ENCODE assay signal across 8 cellular contexts in the genomic region with DNA sequence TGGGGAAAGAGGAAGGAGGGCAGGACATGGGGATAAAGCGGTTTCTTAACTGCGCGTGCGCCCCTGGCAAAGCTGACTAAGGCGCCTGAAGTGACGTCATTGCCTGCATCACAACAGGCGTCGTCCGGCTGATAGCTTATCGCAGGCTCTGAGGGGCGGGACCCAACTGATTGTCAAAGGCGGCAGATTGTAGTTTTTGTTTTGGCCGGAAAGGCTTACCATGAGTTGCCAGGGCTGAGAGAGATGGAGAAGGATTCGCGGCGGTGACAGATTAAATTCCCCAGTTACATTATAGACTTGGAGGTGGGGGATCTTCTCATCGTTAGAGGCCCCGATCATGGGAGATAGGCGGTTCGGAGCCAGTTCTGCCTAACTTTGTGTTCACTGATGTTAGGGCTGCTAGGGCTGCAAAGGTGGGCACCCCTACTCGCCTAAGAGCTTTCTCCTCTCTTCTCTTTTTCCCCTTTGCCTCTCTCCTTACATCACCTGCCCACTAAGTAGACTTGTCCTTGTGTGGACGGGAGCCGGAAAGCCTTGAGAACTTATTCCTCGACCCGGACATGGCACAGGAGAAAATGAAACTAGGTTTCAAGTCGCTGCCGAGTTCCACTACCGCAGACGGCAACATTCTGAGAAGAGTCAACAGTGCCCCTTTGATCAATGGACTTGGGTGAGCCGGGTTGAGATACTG. TPM values are rescaled to one million over a fixed set of nuclear protein-coding genes. Genes with fewer than 3 reads are reported as not detected.
DNase-seq lines count a peak whose midpoint lies in the region; ATAC-seq, FAIRE-seq and TF ChIP-seq lines count a peak whose summit lies in the region.

No MANE protein-coding gene starts in this region.

- H3K27me3 ChIP-seq in BJ (ENCODE audit: control insufficient read depth, insufficient read depth, low read length) = no peaks in the 10 kb centered on the region
- H3K27me3 ChIP-seq in layer of hippocampus (ENCODE audit: control insufficient read depth, insufficient read depth, low read length) = no peaks in the 10 kb centered on the region

- no peak for TF ChIP-seq CTCF in BJ (IDR thresholded peaks at IDR 0.05; ENCODE audit: insufficient read depth, low read depth, low read length)

- POLR2A ChIA-PET in BJ (lab: Charles Lee) = no interaction called here

- no peaks in the 10 kb centered on the region for H3K36me3 ChIP-seq in BJ (ENCODE audit: control insufficient read depth, insufficient read depth, low read length)

- peak; percentile 91 for FAIRE-seq in colon (lab: Jason Lieb, UNC)

- H3K4me3 ChIP-seq in BJ (ENCODE audit: low read depth, low read length) = peak overlapping the region; percentile 64

- CTCF ChIA-PET in BJ (lab: Yijun Ruan, JAX) = interaction anchor here (0.9 kb wide), 1 partner anchor 9 kb away, joined by 4 read pairs; no protein-coding TSS in a partner anchor

- ATAC-seq in HG03442 (IDR thresholded peaks at IDR 0.05; ENCODE audit: unreplicated experiment) = peak; percentile 86

- DNase-seq in BJ (ENCODE audit: low read depth) = peak; percentile 48
- DNase-seq in GM19240 (ENCODE audit: insufficient read length, low spot score) = peak; percentile 40
- DNase-seq in NCI-H510A treated with DMSO at 0.1 percent for 48 hours (lab: John Stamatoyannopoulos, UW) = peak; percentile 88
- DNase-seq in activated CD4-positive, alpha-beta T cell treated with anti-CD3 and anti-CD28 coated beads for 4 hours = peak; percentile 86 to 87
- peak; percentile 53 to 77 (median 62) for DNase-seq in stimulated activated CD4-positive, alpha-beta T cell treated with anti-CD3 and anti-CD28 coated beads, Interleukin-1b, Interleukin-23, amount 100 ng/mL, for 24 hours (ENCODE audit: low read depth in 4 of 4, low spot score in 1 of 4)

- H3K27ac ChIP-seq in layer of hippocampus (ENCODE audit: low read depth, low read length) = peak overlapping the region; percentile 64

RNA-seq across cellular contexts. Expression of a gene that starts 10.2 kb away (rescaled TPM):
- polyA plus RNA-seq in BJ (2011; rRNA removed) = 14.1 and 15.4 TPM in 2 replicates
- 6.4 and 6.5 TPM in 2 replicates for polyA minus RNA-seq in BJ (2011; rRNA and poly(A)+ RNA removed)

Comparison
In these comparisons a context has a peak if more than half of its experiments do, and no peak if none do; other contexts are left out.
1. Peak in every context shown above with its lines: DNase-seq, ATAC-seq, H3K4me3 ChIP-seq and H3K27ac ChIP-seq.